Comparison of ENCODE assay signal across 1 cellular context in genomic region chr19:18975864-18976263, GRCh38.
TF ChIP-seq lines count a peak whose summit lies in the region.

No MANE protein-coding gene starts in this region.

TF ChIP-seq in HepG2, 621 proteins besides CTCF, POLR2A, EP300 and RAD21:
- TF ChIP-seq CREB1 (IDR thresholded peaks at IDR 0.05) (no peak), CREB1 (CRISPR knock-in tag; IDR thresholded peaks at IDR 0.05) (no peak), RORA (CRISPR knock-in tag; IDR thresholded peaks at IDR 0.05) (no peak), KDM6A (CRISPR knock-in tag; IDR thresholded peaks at IDR 0.05; ENCODE audit: low read depth) (no peak), RAD51 (IDR thresholded peaks at IDR 0.05; ENCODE audit: borderline replicate concordance) (no peak), MXI1 (IDR thresholded peaks at IDR 0.05; ENCODE audit: borderline replicate concordance, low read depth, low read length) (no peak), NR0B2 (CRISPR knock-in tag; IDR thresholded peaks at IDR 0.05) (no peak), ZBTB7B (CRISPR knock-in tag; IDR thresholded peaks at IDR 0.05) (no peak), NFE2L2 (IDR thresholded peaks at IDR 0.05; ENCODE audit: low read length) (no peak), ZKSCAN8 (CRISPR knock-in tag; IDR thresholded peaks at IDR 0.05; ENCODE audit: borderline replicate concordance) (no peak), ZNF274 (CRISPR knock-in tag; IDR thresholded peaks at IDR 0.05) (no peak), IKZF1 (IDR thresholded peaks at IDR 0.05) (no peak), CBFB (CRISPR knock-in tag; IDR thresholded peaks at IDR 0.05) (no peak), ZNF607 (CRISPR knock-in tag; IDR thresholded peaks at IDR 0.05; ENCODE audit: borderline replicate concordance) (no peak), DNMT1 (CRISPR knock-in tag; IDR thresholded peaks at IDR 0.05) (no peak), ETV6 (CRISPR knock-in tag; conservative IDR thresholded peaks at IDR 0.05) (no peak), CEBPG (CRISPR knock-in tag; IDR thresholded peaks at IDR 0.05) (no peak), ZNF891 (CRISPR knock-in tag; IDR thresholded peaks at IDR 0.05) (no peak)
